ENCODE assay signal across 19 cellular contexts in the genomic region with DNA sequence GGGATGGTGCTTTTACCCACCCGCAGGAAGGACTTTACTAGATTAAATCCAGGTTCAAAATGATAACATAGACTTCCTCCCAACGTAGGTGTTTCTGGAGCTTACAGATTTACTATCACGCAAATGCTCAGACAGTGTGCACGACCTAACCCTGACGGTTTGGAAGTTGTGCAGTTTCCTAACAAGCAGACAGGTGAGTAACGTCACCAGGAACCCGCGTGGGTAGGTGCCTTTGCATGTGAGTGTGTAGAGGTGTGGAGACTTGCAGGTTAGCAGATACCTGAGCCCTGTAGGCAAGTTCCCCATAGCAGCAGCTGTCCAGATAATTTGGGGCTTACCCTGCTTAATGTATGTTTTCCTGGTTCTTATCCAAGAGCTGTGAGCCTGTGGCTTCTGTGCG. TPM values are rescaled to one million over a fixed set of nuclear protein-coding genes. Genes with fewer than 3 reads are reported as not detected.
"Had no signal": no experiment of that assay in that cellular context is flagged by ENCODE, and none has a peak within 500 bp of the region (broad histone marks: within the 10 kb centered on the region; RNA-seq: fewer than 3 reads in every experiment).

No MANE protein-coding gene starts in this region.

RNA-seq across cellular contexts. Expression of gene GPR31, which starts 29.5 kb away (rescaled TPM):
- total RNA-seq: activated naive CD4-positive, alpha-beta T cell treated with anti-CD3 and anti-CD28 coated beads for 36 hours; activated naive CD4-positive, alpha-beta T cell treated with anti-CD3 and anti-CD28 coated beads, Interleukin-2, amount 50 U/mL, for 72 hours; activated naive CD8-positive, alpha-beta T cell treated with anti-CD3 and anti-CD28 coated beads for 36 hours; activated naive CD8-positive, alpha-beta T cell treated with anti-CD3 and anti-CD28 coated beads, Interleukin-2, amount 10 ng/mL, durations not matched to agents 7 days and 5 days; activated T-cell treated with anti-CD3 and anti-CD28 coated beads, Interleukin-2, amount 50 U/mL, for 4 hours; activated T-cell treated with anti-CD3 and anti-CD28 coated beads, Interleukin-2, amount 50 U/mL, for 72 hours; activated T-helper 1 cell treated with anti-CD3 and anti-CD28 coated beads, Interleukin-12 subunit alpha, Interleukin-12 subunit beta, Interleukin-2, Interleukin-4 antibody, amounts not matched to agents 30 ng/mL and 10 ng/mL and 1 ng/mL, durations not matched to agents 14 hours and 24 hours and 36 hours; activated T-helper 17 cell treated with anti-CD3 and anti-CD28 coated beads, Interleukin-2, amount 50 U/mL, for 72 hours; activated T-helper 2 cell treated with anti-CD3 and anti-CD28 coated beads, Interferon-gamma antibody, Interleukin-2, Interleukin-4, amounts not matched to agents 10 μg/mL and 5 μg/mL and 100 μg/mL, durations not matched to agents 14 hours and 24 hours and 36 hours; adrenal gland; aorta; ascending aorta; astrocyte; body of pancreas; breast epithelium; bronchial epithelial cell; cardiac muscle cell; cerebellum; chondrocyte had no signal
